In the genomic region with DNA sequence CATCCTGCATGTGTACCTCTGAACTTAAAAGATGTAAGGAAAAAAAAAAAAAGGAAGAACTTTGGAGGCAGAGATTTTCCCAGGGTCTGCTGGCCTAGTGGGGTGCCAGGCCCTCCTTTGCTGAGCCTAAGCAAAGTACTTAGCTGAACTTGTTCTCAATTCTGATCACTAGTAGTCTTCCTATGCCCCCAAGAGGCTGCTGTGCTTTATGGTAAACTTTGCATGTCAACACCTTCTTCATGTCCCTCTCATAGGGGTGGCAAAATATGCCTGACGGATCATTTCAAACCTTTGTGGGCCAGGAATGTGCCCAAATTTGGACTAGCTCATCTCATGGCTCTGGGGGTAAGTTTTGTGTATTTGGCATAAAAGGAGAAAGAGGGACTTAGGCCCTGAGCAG, we compare ENCODE assay signal across 18 cellular contexts. TPM values are rescaled to one million over a fixed set of nuclear protein-coding genes. Genes with fewer than 3 reads are reported as not detected.
DNase-seq lines count a peak whose midpoint lies in the region; ATAC-seq and TF ChIP-seq lines count a peak whose summit lies in the region.
"Had no signal": no experiment of that assay in that cellular context is flagged by ENCODE, and none has a peak within 500 bp of the region (broad histone marks: within the 10 kb centered on the region; RNA-seq: fewer than 3 reads in every experiment).

No MANE protein-coding gene starts in this region.

- no peak overlapping the region for H2BK120ac ChIP-seq in mesenchymal stem cell (ENCODE audit: low read depth, low read length)

- H2AFZ ChIP-seq in mesenchymal stem cell (ENCODE audit: low read depth, low read length): no peak overlapping the region

- H2BK15ac ChIP-seq in mesenchymal stem cell (ENCODE audit: low read depth, poor library complexity, severe bottlenecking): no peak overlapping the region

- peak overlapping the region; percentile 33 to 96 (median 93) for H3K4me3 Mint-ChIP-seq in CD8-positive, alpha-beta memory T cell

- no peak overlapping the region for H3K14ac ChIP-seq in mesenchymal stem cell (ENCODE audit: low read length in 2 of 2)

- peaks cover 38% of the 10 kb centered on the region for H3K79me1 ChIP-seq in mesenchymal stem cell (replicated peaks; ENCODE audit: low read length, poor library complexity, severe bottlenecking)

- H3K27ac Mint-ChIP-seq in CD8-positive, alpha-beta memory T cell: peak overlapping the region; percentile 54 to 97 (median 94)

- no peaks in the 10 kb centered on the region for H3K36me3 ChIP-seq in CD8-positive, alpha-beta memory T cell (ENCODE audit: insufficient read depth, low read length)
- peaks cover 36 to 40% of the 10 kb centered on the region in 2 experiments for H3K36me3 ChIP-seq in mesenchymal stem cell (ENCODE audit: control insufficient read depth in 1 of 2, insufficient read depth in 2 of 2, low read depth in 1 of 2, low read length in 2 of 2)
- H3K36me3 ChIP-seq: BE2C, pancreas, uterus had no signal

- H3K27me3 ChIP-seq in CD8-positive, alpha-beta memory T cell (ENCODE audit: insufficient read depth, low read length, poor library complexity, severe bottlenecking): no peaks in the 10 kb centered on the region
- H3K27me3 ChIP-seq in mesenchymal stem cell (ENCODE audit: control insufficient read depth in 1 of 2, insufficient read depth in 1 of 2, low read length in 2 of 2): no peaks in the 10 kb centered on the region
- H3K27me3 ChIP-seq: BE2C, pancreas, uterus had no signal

- H3K4me1 ChIP-seq in CD8-positive, alpha-beta memory T cell (ENCODE audit: insufficient read depth, low read length): peaks cover 41% of the 10 kb centered on the region
- H3K4me1 ChIP-seq in mesenchymal stem cell (ENCODE audit: control insufficient read depth, insufficient read depth, low read depth, low read length): peaks cover 23% of the 10 kb centered on the region
- H3K4me1 ChIP-seq: BE2C had no signal

- peaks cover 0 to 63% (median 10%) of the 10 kb centered on the region in 3 donors for H3K36me3 Mint-ChIP-seq in CD8-positive, alpha-beta memory T cell

- H3K27ac ChIP-seq in 22Rv1: peak overlapping the region; percentile 78
- no peak overlapping the region for H3K27ac ChIP-seq in CD8-positive, alpha-beta memory T cell (ENCODE audit: low read depth, low read length)
- peak overlapping the region; percentile 85 for H3K27ac ChIP-seq in VCaP
- H3K27ac ChIP-seq in mesenchymal stem cell (ENCODE audit: low read length, poor library complexity, severe bottlenecking): no peak overlapping the region

- no peak overlapping the region for H3K4me2 ChIP-seq in mesenchymal stem cell (ENCODE audit: low read length, poor library complexity, severe bottlenecking)

- no peaks in the 10 kb centered on the region for H3K9me3 ChIP-seq in CD8-positive, alpha-beta memory T cell (ENCODE audit: low read length)
- no peaks in the 10 kb centered on the region for H3K9me3 ChIP-seq in mesenchymal stem cell (ENCODE audit: control insufficient read depth, low read length)
- H3K9me3 ChIP-seq: BE2C, pancreas, uterus had no signal

- no peak overlapping the region for H2AK5ac ChIP-seq in mesenchymal stem cell (ENCODE audit: low read length, severe bottlenecking)

- POLR2A ChIA-PET in CD8-positive, alpha-beta memory T cell (lab: Charles Lee): interaction anchor here (0.8 to 1.1 kb wide), 2 partner anchors 28 to 68 kb away, joined by 3 read pairs; a partner anchor contains a TSS
- POLR2A ChIA-PET in GM10248 (lab: Yijun Ruan, JAX): interaction anchor here (1.0 to 1.7 kb wide), 3 partner anchors 8 to 137 kb away, joined by 3 to 4 read pairs (median 3); a partner anchor contains a TSS

- peak overlapping the region; percentile 91 for H3K9ac ChIP-seq in mesenchymal stem cell (ENCODE audit: low read length)

- TF ChIP-seq CTCF in 22Rv1 (IDR thresholded peaks at IDR 0.05) (no peak), VCaP (conservative IDR thresholded peaks at IDR 0.05) (no peak), GM10248 (IDR thresholded peaks at IDR 0.05; ENCODE audit: control extremely low read depth, extremely low read depth, low read depth, missing control alignments) (no peak)

- H3K4me3 ChIP-seq in CD8-positive, alpha-beta memory T cell (ENCODE audit: low read length): no peak overlapping the region
- no peak overlapping the region for H3K4me3 ChIP-seq in mesenchymal stem cell (ENCODE audit: insufficient read depth in 1 of 2, low read depth in 1 of 2, low read length in 2 of 2)
- H3K4me3 ChIP-seq: pancreas, uterus had no signal

- no peak for DNase-seq in CD8-positive, alpha-beta memory T cell
- no peak for DNase-seq in mesenchymal stem cell
- DNase-seq in stimulated activated CD4-positive, alpha-beta T cell treated with anti-CD3 and anti-CD28 coated beads, Interleukin-1b, Interleukin-23, amount 100 ng/mL, for 48 hours: no peak
- DNase-seq in GM10248 (ENCODE audit: extremely low spot score): no peak
- DNase-seq: amniotic stem cell; BE2C; DMS79 treated with DMSO at 0.1 percent for 48 hours; mesendoderm; NCI-H1417 treated with DMSO at 0.1 percent for 48 hours; NCI-H2227 treated with DMSO at 0.1 percent for 48 hours; pancreas; SHP77; stimulated activated naive CD4-positive, alpha-beta T cell treated with Interleukin-2 at 50 U/mL for 16 hours; uterus had no signal

- no peak overlapping the region for H3K4ac ChIP-seq in mesenchymal stem cell (ENCODE audit: low read depth in 1 of 2, low read length in 2 of 2)

- H3K9me3 Mint-ChIP-seq in CD8-positive, alpha-beta memory T cell: no peaks in the 10 kb centered on the region

- no peak overlapping the region for H2BK12ac ChIP-seq in mesenchymal stem cell (ENCODE audit: low read length in 2 of 2)

- no peak overlapping the region for H4K8ac ChIP-seq in mesenchymal stem cell (ENCODE audit: low read length)

- H3K18ac ChIP-seq in mesenchymal stem cell (ENCODE audit: low read depth in 1 of 2, low read length in 2 of 2): no peak overlapping the region

- WGBS in mesenchymal stem cell: 100% methylated on average over 1 of the region's 1 CpG

- CTCF ChIA-PET in CD8-positive, alpha-beta memory T cell (lab: Charles Lee): interaction anchor here (1.3 to 6.4 kb wide), 4 partner anchors 8 to 68 kb away, joined by 3 to 44 read pairs (median 10); a partner anchor contains a TSS
- CTCF ChIA-PET in GM10248 (lab: Yijun Ruan, JAX): interaction anchor here (0.8 to 2.0 kb wide), 10 partner anchors 8 to 326 kb away, joined by 3 to 10 read pairs (median 4); a partner anchor contains a TSS

- no peak for ATAC-seq in GM21390 (IDR thresholded peaks at IDR 0.05; ENCODE audit: unreplicated experiment)
- no peak for ATAC-seq in HG02798 (IDR thresholded peaks at IDR 0.05; ENCODE audit: poor library complexity, unreplicated experiment)
- ATAC-seq: pancreas had no signal

- H2BK5ac ChIP-seq in mesenchymal stem cell (ENCODE audit: low read depth, low read length, poor library complexity, severe bottlenecking): no peak overlapping the region

- no peak overlapping the region for H4K91ac ChIP-seq in mesenchymal stem cell (ENCODE audit: low read length)

- H3K27me3 Mint-ChIP-seq in CD8-positive, alpha-beta memory T cell: no peaks in the 10 kb centered on the region

- H3K23ac ChIP-seq in mesenchymal stem cell (ENCODE audit: low read length in 2 of 2): no peak overlapping the region

- H3K4me1 Mint-ChIP-seq in CD8-positive, alpha-beta memory T cell: peaks cover 43 to 81% (median 70%) of the 10 kb centered on the region in 3 donors

RNA-seq across cellular contexts. Expression of a gene that starts 1.4 kb away (rescaled TPM):
- total RNA-seq in CD8-positive, alpha-beta memory T cell: 10 to 100 TPM; 26.1 to 27.4 TPM
- 28.3 TPM for polyA plus RNA-seq in CD8-positive, alpha-beta memory T cell
- 13.9 TPM for polyA plus RNA-seq in mesenchymal stem cell (2013, experiment 1 of 2)
- 14.1 TPM for polyA plus RNA-seq in mesenchymal stem cell (2013, experiment 2 of 2)

RNA-seq across cellular contexts. Expression of a gene that starts 4.1 kb away (rescaled TPM):
- 100 to 1,000 TPM; 109 to 118 TPM for total RNA-seq in CD8-positive, alpha-beta memory T cell
- polyA plus RNA-seq in CD8-positive, alpha-beta memory T cell: 174 TPM
- polyA plus RNA-seq in mesenchymal stem cell (2013, experiment 1 of 2): 107 TPM
- polyA plus RNA-seq in mesenchymal stem cell (2013, experiment 2 of 2): 103 TPM

RNA-seq across cellular contexts. Expression of a gene that starts 8.4 kb away (rescaled TPM):
- total RNA-seq in CD8-positive, alpha-beta memory T cell: 10 to 100 TPM; 24.4 to 31.3 TPM
- polyA plus RNA-seq in CD8-positive, alpha-beta memory T cell: 17.6 TPM
- 9.8 TPM for polyA plus RNA-seq in mesenchymal stem cell (2013, experiment 1 of 2)
- 8.2 TPM for polyA plus RNA-seq in mesenchymal stem cell (2013, experiment 2 of 2)

RNA-seq across cellular contexts. Expression of a gene that starts 19.4 kb away (rescaled TPM):
- 10 to 100 TPM; 59.4 to 60.9 TPM for total RNA-seq in CD8-positive, alpha-beta memory T cell
- polyA plus RNA-seq in CD8-positive, alpha-beta memory T cell: 58.9 TPM
- polyA plus RNA-seq in mesenchymal stem cell (2013, experiment 1 of 2): 34.5 TPM
- polyA plus RNA-seq in mesenchymal stem cell (2013, experiment 2 of 2): 34.5 TPM

RNA-seq across cellular contexts. Expression of a gene that starts 25.4 kb away (rescaled TPM):
- total RNA-seq in CD8-positive, alpha-beta memory T cell: 10 to 100 TPM; 41.0 to 41.9 TPM
- polyA plus RNA-seq in CD8-positive, alpha-beta memory T cell: 30.0 TPM
- polyA plus RNA-seq in mesenchymal stem cell (2013, experiment 1 of 2): 23.9 TPM
- 25.8 TPM for polyA plus RNA-seq in mesenchymal stem cell (2013, experiment 2 of 2)

Comparison
In these comparisons a context has a peak if more than half of its experiments do, and no peak if none do; other contexts are left out.
1. H3K27ac ChIP-seq: peak in 22Rv1 (single experiment) and VCaP (single experiment); none in CD8-positive, alpha-beta memory T cell (single experiment) and mesenchymal stem cell (single experiment).